2 cellular contexts compared by ENCODE assay signal in the genomic region with DNA sequence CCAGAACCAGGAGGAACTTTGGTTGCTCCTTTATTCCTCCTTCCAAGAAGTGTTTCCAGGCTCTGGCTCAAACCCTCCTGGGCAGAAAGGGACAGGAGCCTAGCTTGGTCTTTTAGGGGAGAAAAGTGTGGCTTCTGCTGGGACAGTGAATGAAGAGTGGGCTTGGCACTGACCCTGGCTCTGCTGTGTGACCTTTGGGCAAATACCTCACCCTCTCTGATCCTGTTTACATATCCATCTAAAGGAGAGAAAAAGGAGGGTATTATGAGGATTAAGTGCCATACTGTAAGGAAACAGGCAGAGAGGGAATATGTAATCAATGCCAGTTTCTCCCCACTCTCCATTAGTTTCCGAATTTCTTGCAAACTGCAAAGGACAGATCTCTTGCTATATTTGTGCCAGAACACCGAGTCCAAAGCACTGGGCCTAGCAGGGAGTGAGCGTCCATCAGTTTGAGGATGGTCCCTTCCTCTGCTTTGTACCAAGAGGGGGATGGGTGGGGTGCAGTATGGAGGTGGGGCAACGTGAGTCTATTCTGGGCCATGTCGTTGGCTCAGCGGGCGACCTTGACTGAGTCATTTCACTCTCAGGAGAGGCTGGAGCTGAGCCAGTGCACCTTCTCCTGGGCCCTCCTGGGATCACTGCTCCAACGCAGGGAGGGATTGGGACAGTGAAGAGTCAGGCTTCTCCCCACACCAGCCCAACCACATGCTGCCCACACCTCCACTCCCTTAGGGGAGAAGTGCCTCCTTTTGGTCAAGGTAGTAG.
A peak's percentile ranks its signal among the peaks of the same experiment; 100 is the strongest.
TF ChIP-seq lines count a peak whose summit lies in the region.

No MANE protein-coding gene starts in this region.

TF ChIP-seq in HCT116, 20 proteins besides CTCF, POLR2A, EP300 and RAD21:
- TF ChIP-seq EZH2phosphoT487 (IDR thresholded peaks at IDR 0.05; ENCODE audit: borderline replicate concordance) (no peak), JUND (IDR thresholded peaks at IDR 0.05) (0 out of 2 replicates have a peak, but pooled peaks have one; percentile 28)
- TF ChIP-seq, protein P1, sequence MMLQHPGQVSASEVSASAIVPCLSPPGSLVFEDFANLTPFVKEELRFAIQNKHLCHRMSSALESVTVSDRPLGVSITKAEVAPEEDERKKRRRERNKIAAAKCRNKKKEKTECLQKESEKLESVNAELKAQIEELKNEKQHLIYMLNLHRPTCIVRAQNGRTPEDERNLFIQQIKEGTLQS (IDR thresholded peaks at IDR 0.05): no peak

TF ChIP-seq in H1, 55 proteins besides CTCF, POLR2A, EP300 and RAD21:
- TF ChIP-seq SP4 (IDR thresholded peaks at IDR 0.05; ENCODE audit: low read length): no peak
- no peak for TF ChIP-seq TAF7 (optimal IDR thresholded peaks at IDR 0.05; ENCODE audit: borderline replicate concordance, low read depth, low read length)
- no peak for TF ChIP-seq CHD2 (IDR thresholded peaks at IDR 0.05; ENCODE audit: low read length)
- TF ChIP-seq ZNF274 (IDR thresholded peaks at IDR 0.05; ENCODE audit: borderline replicate concordance, extremely low read depth, low read length): no peak
- no peak for TF ChIP-seq SIN3A (conservative IDR thresholded peaks at IDR 0.05 in 1 of 2, IDR thresholded peaks at IDR 0.05 in 1 of 2; ENCODE audit: low read depth in 1 of 2, low read length in 2 of 2)
- no peak for TF ChIP-seq KDM5A (IDR thresholded peaks at IDR 0.05; ENCODE audit: low read length)
- no peak for TF ChIP-seq GABPA (IDR thresholded peaks at IDR 0.05; ENCODE audit: borderline replicate concordance, insufficient read depth, low read length)
- TF ChIP-seq TCF12 (IDR thresholded peaks at IDR 0.05; ENCODE audit: low read depth, low read length): no peak
- no peak for TF ChIP-seq SAP30 (IDR thresholded peaks at IDR 0.05; ENCODE audit: insufficient read depth, insufficient replicate concordance, low read length)
- no peak for TF ChIP-seq KDM4A (IDR thresholded peaks at IDR 0.05; ENCODE audit: low read depth, low read length, severe bottlenecking)
- no peak for TF ChIP-seq NANOG (IDR thresholded peaks at IDR 0.05; ENCODE audit: insufficient read depth, low read depth, low read length, poor library complexity, severe bottlenecking)
- no peak for TF ChIP-seq ASH2L (IDR thresholded peaks at IDR 0.05; ENCODE audit: low read length)
- TF ChIP-seq HDAC6 (IDR thresholded peaks at IDR 0.05; ENCODE audit: low read depth, low read length): no peak
- TF ChIP-seq, protein P2, sequence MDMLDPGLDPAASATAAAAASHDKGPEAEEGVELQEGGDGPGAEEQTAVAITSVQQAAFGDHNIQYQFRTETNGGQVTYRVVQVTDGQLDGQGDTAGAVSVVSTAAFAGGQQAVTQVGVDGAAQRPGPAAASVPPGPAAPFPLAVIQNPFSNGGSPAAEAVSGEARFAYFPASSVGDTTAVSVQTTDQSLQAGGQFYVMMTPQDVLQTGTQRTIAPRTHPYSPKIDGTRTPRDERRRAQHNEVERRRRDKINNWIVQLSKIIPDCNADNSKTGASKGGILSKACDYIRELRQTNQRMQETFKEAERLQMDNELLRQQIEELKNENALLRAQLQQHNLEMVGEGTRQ (IDR thresholded peaks at IDR 0.05; ENCODE audit: low read length): no peak
